In the genomic region with DNA sequence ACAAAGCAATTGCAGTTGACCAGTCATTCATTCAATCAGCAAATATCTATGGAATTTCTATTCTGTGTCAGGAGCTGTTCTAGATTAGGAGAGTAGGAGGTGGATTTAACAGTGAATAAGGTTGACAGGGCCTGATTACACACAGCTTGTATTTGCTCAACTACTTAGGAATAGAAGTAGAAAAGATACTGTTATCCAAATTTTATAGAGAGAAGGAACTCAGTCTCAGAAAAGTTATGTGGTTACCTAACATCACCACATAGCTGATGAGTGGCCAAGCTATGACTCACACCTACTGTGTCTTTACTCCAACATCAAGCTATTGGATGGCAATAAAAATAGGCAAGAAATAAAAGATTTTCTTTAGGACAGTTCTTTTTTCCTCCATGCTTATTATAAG, we compare ENCODE assay signal across 1 cellular context.
TF ChIP-seq lines count a peak whose summit lies in the region.

No MANE protein-coding gene starts in this region.

TF ChIP-seq in GM23338, 12 proteins besides CTCF, POLR2A, EP300 and RAD21:
- no peak for TF ChIP-seq ZNF462 (CRISPR knock-in tag; IDR thresholded peaks at IDR 0.05)
- TF ChIP-seq JUNB (IDR thresholded peaks at IDR 0.05; ENCODE audit: unreplicated experiment) = no peak
- TF ChIP-seq, protein P1, sequence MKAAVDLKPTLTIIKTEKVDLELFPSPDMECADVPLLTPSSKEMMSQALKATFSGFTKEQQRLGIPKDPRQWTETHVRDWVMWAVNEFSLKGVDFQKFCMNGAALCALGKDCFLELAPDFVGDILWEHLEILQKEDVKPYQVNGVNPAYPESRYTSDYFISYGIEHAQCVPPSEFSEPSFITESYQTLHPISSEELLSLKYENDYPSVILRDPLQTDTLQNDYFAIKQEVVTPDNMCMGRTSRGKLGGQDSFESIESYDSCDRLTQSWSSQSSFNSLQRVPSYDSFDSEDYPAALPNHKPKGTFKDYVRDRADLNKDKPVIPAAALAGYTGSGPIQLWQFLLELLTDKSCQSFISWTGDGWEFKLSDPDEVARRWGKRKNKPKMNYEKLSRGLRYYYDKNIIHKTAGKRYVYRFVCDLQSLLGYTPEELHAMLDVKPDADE (IDR thresholded peaks at IDR 0.05) = no peak
- TF ChIP-seq ZNF331 (CRISPR knock-in tag; IDR thresholded peaks at IDR 0.05; ENCODE audit: low read depth) = no peak
- TF ChIP-seq STAT1 (IDR thresholded peaks at IDR 0.05; ENCODE audit: unreplicated experiment) = no peak
- TF ChIP-seq EZH2phosphoT487 (IDR thresholded peaks at IDR 0.05; ENCODE audit: unreplicated experiment) = no peak
- TF ChIP-seq CREB1 (CRISPR knock-in tag; IDR thresholded peaks at IDR 0.05; ENCODE audit: low read depth) = no peak
- no peak for TF ChIP-seq POLR2AphosphoS5 (IDR thresholded peaks at IDR 0.05; ENCODE audit: low read depth)
- TF ChIP-seq REST (IDR thresholded peaks at IDR 0.05; ENCODE audit: unreplicated experiment) = no peak
